Comparison of ENCODE assay signal across 15 cellular contexts in genomic region chr5:97618721-97619120, GRCh38.
DNase-seq lines count a peak whose midpoint lies in the region; ATAC-seq, FAIRE-seq and TF ChIP-seq lines count a peak whose summit lies in the region.
"Had no signal": no experiment of that assay in that cellular context is flagged by ENCODE, and none has a peak within 500 bp of the region (broad histone marks: within the 10 kb centered on the region; RNA-seq: fewer than 3 reads in every experiment).

No MANE protein-coding gene starts in this region.

- no peak for TF ChIP-seq POLR2A in K562 (conservative IDR thresholded peaks at IDR 0.05)

- no peak overlapping the region for H3K4me2 ChIP-seq in K562 (ENCODE audit: insufficient read depth, low read length)
- H3K4me2 ChIP-seq: PC-9 had no signal

- POLR2A ChIA-PET in K562 (lab: Yijun Ruan, JAX): no interaction called here

- CTCF ChIA-PET in K562 (lab: Yijun Ruan, JAX; ENCODE audit: low intra/inter-chr PET ratio): no interaction called here

- in situ Hi-C loops in K562 (cut with MboI): no loop called here

- no peak overlapping the region for H3K9ac ChIP-seq in K562 (ENCODE audit: insufficient read depth in 1 of 2, low read depth in 2 of 2, low read length in 2 of 2)

- no peaks in the 10 kb centered on the region for H3K27me3 ChIP-seq in K562 (ENCODE audit: control insufficient read depth in 2 of 2, insufficient read depth in 2 of 2, low read length in 2 of 2)

- H3K4me1 ChIP-seq in K562 (replicated peaks in 1 of 2; ENCODE audit: control insufficient read depth in 2 of 2, insufficient read depth in 2 of 2, low read length in 2 of 2): no peaks in the 10 kb centered on the region

- H3K9me3 ChIP-seq in K562 (replicated peaks; ENCODE audit: control insufficient read depth, insufficient read depth, low read depth, low read length): no peaks in the 10 kb centered on the region

- TF ChIP-seq CTCF in AG10803 (conservative IDR thresholded peaks at IDR 0.05; ENCODE audit: low read length): no peak
- no peak for TF ChIP-seq CTCF in K562 (IDR thresholded peaks at IDR 0.05 in 2 of 3, conservative IDR thresholded peaks at IDR 0.05 in 1 of 3; ENCODE audit: insufficient read depth in 2 of 3, low read depth in 1 of 3, low read length in 3 of 3)

- H3K4me3 ChIP-seq in AG10803 (ENCODE audit: low read length) (no peak overlapping the region), K562 (no peak overlapping the region)
- H3K4me3 ChIP-seq: PC-9 had no signal

- intact Hi-C loops in K562 (cut with micrococcal nuclease): no loop called here

- DNase-seq in AG10803 (ENCODE audit: low read depth) (peak; percentile 89), HS-27A (ENCODE audit: low read depth) (peak; percentile 5), K562 (ENCODE audit: extremely low read depth in 1 of 4, low spot score in 3 of 4) (no peak), glomerular visceral epithelial cell (ENCODE audit: extremely low spot score) (peak; percentile 11), NCI-H1417 treated with DMSO at 0.1 percent for 48 hours (lab: John Stamatoyannopoulos, UW) (no peak), DMS153 (lab: John Stamatoyannopoulos, UW) (no peak), NCI-H2196 (lab: John Stamatoyannopoulos, UW; ENCODE audit: unreplicated experiment) (no peak)
- DNase-seq: GDM1, Kasumi-1, NCI-H146, NCI-H446, NCI-H748 treated with DMSO at 0.1 percent for 48 hours, PC-9 had no signal

- FAIRE-seq in K562 (lab: Jason Lieb, UNC): no peak
- FAIRE-seq: A204.1 had no signal

- no peak overlapping the region for H2AFZ ChIP-seq in K562 (ENCODE audit: low read depth, low read length)
- H2AFZ ChIP-seq: PC-9 had no signal

- H3K27ac ChIP-seq in K562 (ENCODE audit: extremely low read depth, low read depth, low read length): no peak overlapping the region
- H3K27ac ChIP-seq: PC-9 had no signal

- no TSS peak for BruUV-seq in K562 (replicated peaks; lab: Mats Ljungman, UMichigan)

- no peaks in the 10 kb centered on the region for H3K79me2 ChIP-seq in K562 (ENCODE audit: control insufficient read depth, insufficient read depth, low read length)

- no peaks in the 10 kb centered on the region for H3K9me1 ChIP-seq in K562 (ENCODE audit: control insufficient read depth, insufficient read depth, low read length)

- TF ChIP-seq EP300 in K562 (IDR thresholded peaks at IDR 0.05; ENCODE audit: low read length): no peak

- H3K36me3 ChIP-seq in K562 (ENCODE audit: control insufficient read depth, insufficient read depth, low read length): no peaks in the 10 kb centered on the region

- H4K20me1 ChIP-seq in K562 (replicated peaks; ENCODE audit: control insufficient read depth, insufficient read depth, low read length): no peaks in the 10 kb centered on the region

- ATAC-seq in K562 (no peak), HG03196 (IDR thresholded peaks at IDR 0.05; ENCODE audit: unreplicated experiment) (no peak)

- no peak for TF ChIP-seq RAD21 in K562 (CRISPR knock-in tag; conservative IDR thresholded peaks at IDR 0.05 in 1 of 2, IDR thresholded peaks at IDR 0.05 in 1 of 2)

- WGBS in K562 (ENCODE audit: insufficient coverage, low coverage, missing lambda C conversion rate): 10% methylated on average over 1 of the region's 1 CpG

TF ChIP-seq in K562, 482 proteins besides CTCF, POLR2A, EP300 and RAD21:
- TF ChIP-seq TFE3 (CRISPR knock-in tag; IDR thresholded peaks at IDR 0.05) (peak; percentile 54; the same call in 1 of the 2 replicates), LARP7 (IDR thresholded peaks at IDR 0.05) (no peak)

Comparison
In these comparisons a context has a peak if more than half of its experiments do, and no peak if none do; other contexts are left out.
1. DNase-seq: peak in AG10803 (single experiment), HS-27A (single experiment) and glomerular visceral epithelial cell (single experiment); none in K562 (0 of 4), NCI-H1417 treated with DMSO at 0.1 percent for 48 hours (single experiment), DMS153 (single experiment) and NCI-H2196 (single experiment).